ENCODE assay signal across 14 cellular contexts in the genomic region with DNA sequence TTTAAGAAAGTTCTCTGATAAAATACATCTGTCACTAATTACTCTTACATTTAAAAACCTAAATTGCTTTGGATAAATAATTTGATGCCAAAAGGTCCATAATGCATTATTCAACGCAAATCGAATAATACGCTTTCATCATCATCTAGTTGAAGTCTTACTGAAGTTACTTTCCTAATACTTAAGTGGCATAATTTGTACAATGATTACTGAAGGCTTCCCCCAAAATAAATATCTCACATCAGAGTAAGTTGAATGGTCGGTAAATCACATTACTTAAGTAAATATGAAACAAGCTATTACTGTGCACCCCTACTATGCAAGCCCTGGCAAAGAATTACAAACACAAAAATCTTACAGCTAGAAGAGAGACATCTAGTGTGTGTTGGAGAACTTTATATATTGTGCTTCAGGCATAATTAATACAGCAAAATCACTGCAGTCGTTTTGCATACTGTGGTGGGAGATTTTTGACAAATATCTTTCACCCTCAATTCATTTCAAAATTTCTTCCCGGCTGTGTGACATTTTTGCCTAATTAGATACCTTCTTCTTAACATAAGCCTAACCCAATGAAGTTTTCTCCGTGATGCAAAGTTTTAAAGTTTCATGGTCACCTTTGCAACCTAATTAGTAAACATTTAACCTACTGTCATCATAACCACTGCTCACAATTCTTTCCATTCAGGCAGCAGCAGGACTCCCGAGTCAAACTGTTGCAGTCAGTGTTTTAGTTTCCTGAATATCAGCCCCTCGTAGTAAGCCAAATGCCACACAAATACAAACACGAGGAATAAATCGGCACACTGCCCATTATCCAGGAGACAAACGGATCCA.
A peak's percentile ranks its signal among the peaks of the same experiment; 100 is the strongest.
DNase-seq lines count a peak whose midpoint lies in the region; ATAC-seq and TF ChIP-seq lines count a peak whose summit lies in the region.
"Had no signal": no experiment of that assay in that cellular context is flagged by ENCODE, and none has a peak within 500 bp of the region (broad histone marks: within the 10 kb centered on the region; RNA-seq: fewer than 3 reads in every experiment).

No MANE protein-coding gene starts in this region.

- no peaks in the 10 kb centered on the region for H3K9me2 ChIP-seq in GM23338 (ENCODE audit: insufficient read depth)
- H3K9me2 ChIP-seq in hepatocyte (replicated peaks; ENCODE audit: insufficient read depth), result no peaks in the 10 kb centered on the region

- no peak overlapping the region for H3K27ac Mint-ChIP-seq in GM23338
- H3K27ac Mint-ChIP-seq: CD4-positive, alpha-beta T cell had no signal

- peaks cover 61% of the 10 kb centered on the region for H3K4me1 Mint-ChIP-seq in GM23338

- peaks cover 17% of the 10 kb centered on the region for H3K27me3 Mint-ChIP-seq in GM23338 (ENCODE audit: insufficient read depth, low read depth, poor library complexity)

- no peaks in the 10 kb centered on the region for H3K9me3 ChIP-seq in hepatocyte (ENCODE audit: low read depth)
- H3K9me3 ChIP-seq: left lung had no signal

- H4K20me1 ChIP-seq in GM23338 (replicated peaks; ENCODE audit: insufficient read depth) (no peaks in the 10 kb centered on the region), hepatocyte (ENCODE audit: insufficient read depth, poor library complexity, severe bottlenecking) (no peaks in the 10 kb centered on the region)

- DNase-seq in GM23338 (ENCODE audit: low spot score) (no peak), RWPE1 (ENCODE audit: low spot score) (no peak), hepatocyte (ENCODE audit: low spot score) (no peak), retina (peak; percentile 23), RPMI8226 (no peak)
- DNase-seq in stimulated activated CD4-positive, alpha-beta T cell treated with anti-CD3 and anti-CD28 coated beads, Interleukin-4, amount 100 ng/mL, for 4 hours, result no peak
- DNase-seq: activated T-cell treated with anti-CD3 and anti-CD28 coated beads, Interleukin-2, amount 50 U/mL, for 4 hours; CD4-positive, alpha-beta T cell; glutamatergic neuron; left lung; NCI-H446; posterior cingulate gyrus; SHP77 treated with DMSO at 0.1 percent for 48 hours had no signal

- H3K27me3 ChIP-seq in GM23338 (ENCODE audit: insufficient read depth), result peaks cover 58% of the 10 kb centered on the region
- peaks cover 50% of the 10 kb centered on the region for H3K27me3 ChIP-seq in hepatocyte

- 31% methylated on average over 12 of the region's 12 CpGs for WGBS in hepatocyte (ENCODE audit: low lambda C conversion rate, missing lambda C conversion rate)

- POLR2A ChIA-PET in RWPE1 (lab: Yijun Ruan, JAX; ENCODE audit: low non-redundant PET), result no interaction called here

- TF ChIP-seq CTCF in GM23338 (conservative IDR thresholded peaks at IDR 0.05; ENCODE audit: low read depth in 2 of 2) (no peak), RWPE1 (conservative IDR thresholded peaks at IDR 0.05; ENCODE audit: low read depth) (peak; percentile 37), hepatocyte (IDR thresholded peaks at IDR 0.05; ENCODE audit: poor library complexity) (peak; percentile 27)

- H3K4me1 ChIP-seq in GM23338 (ENCODE audit: insufficient read depth) (peaks cover 50% of the 10 kb centered on the region), hepatocyte (ENCODE audit: insufficient read depth) (peaks cover 11% of the 10 kb centered on the region)

- ATAC-seq in GM23338 (no peak), GM19455 (IDR thresholded peaks at IDR 0.05; ENCODE audit: unreplicated experiment) (no peak)
- ATAC-seq: activated T-cell treated with anti-CD3 and anti-CD28 coated beads, Interleukin-2, amount 50 U/mL, for 4 hours had no signal

- no peak overlapping the region for H3K27ac ChIP-seq in GM23338 (ENCODE audit: low read depth)
- H3K27ac ChIP-seq in RWPE1, result no peak overlapping the region
- peak overlapping the region; percentile 94 for H3K27ac ChIP-seq in hepatocyte

- H2AFZ ChIP-seq in GM23338 (no peak overlapping the region), hepatocyte (no peak overlapping the region)

- H3K79me2 ChIP-seq in GM23338 (replicated peaks; ENCODE audit: insufficient read depth) (no peaks in the 10 kb centered on the region), hepatocyte (no peaks in the 10 kb centered on the region)

- no peaks in the 10 kb centered on the region; the same call in 2 of the 3 replicates for H3K36me3 Mint-ChIP-seq in GM23338 (ENCODE audit: low read depth)

- H3F3A ChIP-seq in GM23338 (replicated peaks; ENCODE audit: low read depth), result 0 out of 2 replicates have a peak, but pooled peaks cover 5% of the 10 kb centered on the region

- peak overlapping the region; percentile 65 for H3K4me3 ChIP-seq in GM23338
- no peak overlapping the region for H3K4me3 ChIP-seq in hepatocyte

- H3K36me3 ChIP-seq in GM23338 (ENCODE audit: insufficient read depth) (no peaks in the 10 kb centered on the region), hepatocyte (replicated peaks; ENCODE audit: insufficient read depth, low read depth) (no peaks in the 10 kb centered on the region)
- H3K36me3 ChIP-seq: left lung had no signal

- no peak overlapping the region; the same call in 2 of the 3 replicates for H3K4me3 Mint-ChIP-seq in GM23338
- H3K4me3 Mint-ChIP-seq: activated T-cell treated with anti-CD3 and anti-CD28 coated beads, Interleukin-2, amount 50 U/mL, for 4 hours had no signal

- H3K4me2 ChIP-seq in GM23338 (peak overlapping the region; percentile 90; the same call in 1 of the 2 replicates), hepatocyte (peak overlapping the region; percentile 95)

- CTCF ChIA-PET in RWPE1 (lab: Yijun Ruan, JAX), result interaction anchor here (1.4 kb wide), 1 partner anchor 249 kb away, joined by 3 read pairs; no protein-coding TSS in a partner anchor

- no peaks in the 10 kb centered on the region; the same call in 2 of the 3 replicates for H3K9me3 Mint-ChIP-seq in GM23338
- H3K9me3 Mint-ChIP-seq: activated T-cell treated with anti-CD3 and anti-CD28 coated beads, Interleukin-2, amount 50 U/mL, for 4 hours; CD4-positive, alpha-beta T cell had no signal

TF ChIP-seq in GM23338, 12 proteins besides CTCF, POLR2A, EP300 and RAD21 (continues in another document):
- TF ChIP-seq ZNF331 (CRISPR knock-in tag; IDR thresholded peaks at IDR 0.05; ENCODE audit: low read depth) (no peak), STAT1 (IDR thresholded peaks at IDR 0.05; ENCODE audit: unreplicated experiment) (no peak), ZNF114 (CRISPR knock-in tag; IDR thresholded peaks at IDR 0.05) (no peak), CREB1 (CRISPR knock-in tag; IDR thresholded peaks at IDR 0.05; ENCODE audit: low read depth) (no peak), POLR2AphosphoS5 (IDR thresholded peaks at IDR 0.05; ENCODE audit: low read depth) (no peak), NANOG (IDR thresholded peaks at IDR 0.05; ENCODE audit: borderline replicate concordance) (no peak)
- TF ChIP-seq, protein P1, sequence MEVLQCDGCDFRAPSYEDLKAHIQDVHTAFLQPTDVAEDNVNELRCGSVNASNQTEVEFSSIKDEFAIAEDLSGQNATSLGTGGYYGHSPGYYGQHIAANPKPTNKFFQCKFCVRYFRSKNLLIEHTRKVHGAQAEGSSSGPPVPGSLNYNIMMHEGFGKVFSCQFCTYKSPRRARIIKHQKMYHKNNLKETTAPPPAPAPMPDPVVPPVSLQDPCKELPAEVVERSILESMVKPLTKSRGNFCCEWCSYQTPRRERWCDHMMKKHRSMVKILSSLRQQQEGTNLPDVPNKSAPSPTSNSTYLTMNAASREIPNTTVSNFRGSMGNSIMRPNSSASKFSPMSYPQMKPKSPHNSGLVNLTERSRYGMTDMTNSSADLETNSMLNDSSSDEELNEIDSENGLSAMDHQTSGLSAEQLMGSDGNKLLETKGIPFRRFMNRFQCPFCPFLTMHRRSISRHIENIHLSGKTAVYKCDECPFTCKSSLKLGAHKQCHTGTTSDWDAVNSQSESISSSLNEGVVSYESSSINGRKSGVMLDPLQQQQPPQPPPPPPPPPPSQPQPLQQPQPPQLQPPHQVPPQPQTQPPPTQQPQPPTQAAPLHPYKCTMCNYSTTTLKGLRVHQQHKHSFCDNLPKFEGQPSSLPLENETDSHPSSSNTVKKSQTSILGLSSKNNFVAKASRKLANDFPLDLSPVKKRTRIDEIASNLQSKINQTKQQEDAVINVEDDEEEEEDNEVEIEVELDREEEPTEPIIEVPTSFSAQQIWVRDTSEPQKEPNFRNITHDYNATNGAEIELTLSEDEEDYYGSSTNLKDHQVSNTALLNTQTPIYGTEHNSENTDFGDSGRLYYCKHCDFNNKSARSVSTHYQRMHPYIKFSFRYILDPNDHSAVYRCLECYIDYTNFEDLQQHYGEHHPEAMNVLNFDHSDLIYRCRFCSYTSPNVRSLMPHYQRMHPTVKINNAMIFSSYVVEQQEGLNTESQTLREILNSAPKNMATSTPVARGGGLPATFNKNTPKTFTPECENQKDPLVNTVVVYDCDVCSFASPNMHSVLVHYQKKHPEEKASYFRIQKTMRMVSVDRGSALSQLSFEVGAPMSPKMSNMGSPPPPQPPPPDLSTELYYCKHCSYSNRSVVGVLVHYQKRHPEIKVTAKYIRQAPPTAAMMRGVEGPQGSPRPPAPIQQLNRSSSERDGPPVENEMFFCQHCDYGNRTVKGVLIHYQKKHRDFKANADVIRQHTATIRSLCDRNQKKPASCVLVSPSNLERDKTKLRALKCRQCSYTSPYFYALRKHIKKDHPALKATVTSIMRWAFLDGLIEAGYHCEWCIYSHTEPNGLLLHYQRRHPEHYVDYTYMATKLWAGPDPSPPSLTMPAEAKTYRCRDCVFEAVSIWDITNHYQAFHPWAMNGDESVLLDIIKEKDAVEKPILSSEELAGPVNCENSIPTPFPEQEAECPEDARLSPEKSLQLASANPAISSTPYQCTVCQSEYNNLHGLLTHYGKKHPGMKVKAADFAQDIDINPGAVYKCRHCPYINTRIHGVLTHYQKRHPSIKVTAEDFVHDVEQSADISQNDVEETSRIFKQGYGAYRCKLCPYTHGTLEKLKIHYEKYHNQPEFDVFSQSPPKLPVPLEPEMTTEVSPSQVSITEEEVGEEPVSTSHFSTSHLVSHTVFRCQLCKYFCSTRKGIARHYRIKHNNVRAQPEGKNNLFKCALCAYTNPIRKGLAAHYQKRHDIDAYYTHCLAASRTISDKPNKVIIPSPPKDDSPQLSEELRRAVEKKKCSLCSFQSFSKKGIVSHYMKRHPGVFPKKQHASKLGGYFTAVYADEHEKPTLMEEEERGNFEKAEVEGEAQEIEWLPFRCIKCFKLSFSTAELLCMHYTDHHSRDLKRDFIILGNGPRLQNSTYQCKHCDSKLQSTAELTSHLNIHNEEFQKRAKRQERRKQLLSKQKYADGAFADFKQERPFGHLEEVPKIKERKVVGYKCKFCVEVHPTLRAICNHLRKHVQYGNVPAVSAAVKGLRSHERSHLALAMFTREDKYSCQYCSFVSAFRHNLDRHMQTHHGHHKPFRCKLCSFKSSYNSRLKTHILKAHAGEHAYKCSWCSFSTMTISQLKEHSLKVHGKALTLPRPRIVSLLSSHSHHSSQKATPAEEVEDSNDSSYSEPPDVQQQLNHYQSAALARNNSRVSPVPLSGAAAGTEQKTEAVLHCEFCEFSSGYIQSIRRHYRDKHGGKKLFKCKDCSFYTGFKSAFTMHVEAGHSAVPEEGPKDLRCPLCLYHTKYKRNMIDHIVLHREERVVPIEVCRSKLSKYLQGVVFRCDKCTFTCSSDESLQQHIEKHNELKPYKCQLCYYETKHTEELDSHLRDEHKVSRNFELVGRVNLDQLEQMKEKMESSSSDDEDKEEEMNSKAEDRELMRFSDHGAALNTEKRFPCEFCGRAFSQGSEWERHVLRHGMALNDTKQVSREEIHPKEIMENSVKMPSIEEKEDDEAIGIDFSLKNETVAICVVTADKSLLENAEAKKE (CRISPR knock-in tag; IDR thresholded peaks at IDR 0.05), result no peak

Comparison
In these comparisons a context has a peak if more than half of its experiments do, and no peak if none do; other contexts are left out.
1. CTCF ChIP-seq: peak in RWPE1 (single experiment) and hepatocyte (single experiment); none in GM23338 (0 of 2).